1 cellular context compared by ENCODE assay signal in the genomic region with DNA sequence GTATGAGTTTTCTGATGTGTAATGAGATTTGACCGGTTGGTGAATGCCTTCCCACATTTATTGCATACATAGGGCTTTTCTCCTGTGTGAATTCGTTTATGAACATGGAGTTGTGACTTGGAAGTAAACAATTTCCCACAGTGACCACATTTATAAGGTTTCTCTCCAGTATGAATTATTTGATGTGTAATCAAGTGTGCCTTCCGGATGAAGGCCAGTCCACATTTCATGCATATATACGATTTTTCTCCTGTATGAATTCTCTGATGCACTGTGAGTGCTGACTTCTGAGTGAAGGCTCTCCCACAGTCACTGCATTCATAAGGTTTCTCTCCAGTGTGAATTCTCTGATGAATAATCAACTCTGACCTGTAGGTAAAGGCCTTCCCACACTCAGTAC.
TF ChIP-seq lines count a peak whose summit lies in the region.

No MANE protein-coding gene starts in this region.

TF ChIP-seq in HEK293, 187 proteins besides CTCF, POLR2A, EP300 and RAD21:
- TF ChIP-seq ZNF274 (IDR thresholded peaks at IDR 0.05; ENCODE audit: low read length) = peak; percentile 39; the same call in 1 of the 2 replicates
- TF ChIP-seq ZNF274 (tag by site-specific recombination; IDR thresholded peaks at IDR 0.05; ENCODE audit: borderline replicate concordance) = peak; percentile 72; the same call in 1 of the 2 replicates
- peak; percentile 30 for TF ChIP-seq SETDB1 (IDR thresholded peaks at IDR 0.05; ENCODE audit: insufficient read length, low read length)
TF ChIP-seq in HEK293: peak in this region for 2; not testable (repeated sequence) for 185.
